Comparison of ENCODE assay signal across 7 cellular contexts in genomic region chr3:189272500-189273119, GRCh38.
DNase-seq lines count a peak whose midpoint lies in the region; ATAC-seq and TF ChIP-seq lines count a peak whose summit lies in the region.

No MANE protein-coding gene starts in this region.

- H3K36me3 Mint-ChIP-seq in T-helper 2 cell treated with Interferon-gamma antibody and Interleukin-4, amounts not matched to agents 5 μg/mL and 100 μg/mL, for 36 hours (ENCODE audit: low read depth): peaks cover 5% of the 10 kb centered on the region
- peaks cover 0 to 8% (median 0%) of the 10 kb centered on the region in 5 donors for H3K36me3 Mint-ChIP-seq in naive thymus-derived CD4-positive, alpha-beta T cell

- H3K27ac ChIP-seq in naive thymus-derived CD4-positive, alpha-beta T cell (ENCODE audit: low read depth, low read length): no peak overlapping the region
- no peak overlapping the region for H3K27ac ChIP-seq in RWPE1

- TF ChIP-seq CTCF in GM12873 (IDR thresholded peaks at IDR 0.05; ENCODE audit: insufficient read depth, low read depth, low read length, missing control alignments) (peak; percentile 56), LNCAP (IDR thresholded peaks at IDR 0.05) (peak; percentile 63), RWPE1 (conservative IDR thresholded peaks at IDR 0.05; ENCODE audit: low read depth) (no peak; the same call in 1 of the 2 replicates)

- intact Hi-C loops in naive thymus-derived CD4-positive, alpha-beta T cell (cut with micrococcal nuclease): loop anchor here (1.0 to 10.0 kb wide), 14 partner anchors 35 to 1534 kb away; partner anchors contain the start of genes CLDN1 (in 1 of the 2) and TP63 (in 1 of the 2)

- H3K4me1 ChIP-seq in naive thymus-derived CD4-positive, alpha-beta T cell (ENCODE audit: control insufficient read depth in 2 of 2, insufficient read depth in 2 of 2, low read length in 2 of 2): peaks cover 0 to 20% of the 10 kb centered on the region in 2 donors

- no peak overlapping the region for H3K4me3 ChIP-seq in naive thymus-derived CD4-positive, alpha-beta T cell (ENCODE audit: low read length)

- H3K4me1 Mint-ChIP-seq in T-helper 2 cell treated with Interferon-gamma antibody and Interleukin-4, amounts not matched to agents 5 μg/mL and 100 μg/mL, for 36 hours (ENCODE audit: low read depth): peaks cover 38% of the 10 kb centered on the region
- peaks cover 17 to 53% (median 35%) of the 10 kb centered on the region in 7 donors for H3K4me1 Mint-ChIP-seq in naive thymus-derived CD4-positive, alpha-beta T cell

- no peak for DNase-seq in T-helper 2 cell treated with Interferon-gamma antibody and Interleukin-4, amounts not matched to agents 5 μg/mL and 100 μg/mL, for 36 hours (ENCODE audit: low spot score)
- DNase-seq in naive thymus-derived CD4-positive, alpha-beta T cell: peak in 5 of 9 donors; percentile 26 to 46 (median 37)
- DNase-seq in T1000 (lab: John Stamatoyannopoulos, UW) (no peak), RWPE1 (ENCODE audit: low spot score) (no peak)

- no peaks in the 10 kb centered on the region for H3K9me3 ChIP-seq in naive thymus-derived CD4-positive, alpha-beta T cell (ENCODE audit: control insufficient read depth in 2 of 3, low read length in 3 of 3)

- POLR2A ChIA-PET in naive thymus-derived CD4-positive, alpha-beta T cell (lab: Charles Lee): interaction anchor here (0.6 to 0.7 kb wide), 2 partner anchors 23 to 680 kb away, joined by 3 to 5 read pairs; no protein-coding TSS in a partner anchor
- POLR2A ChIA-PET in RWPE1 (lab: Yijun Ruan, JAX; ENCODE audit: low non-redundant PET): no interaction called here

- no peaks in the 10 kb centered on the region for H3K27me3 ChIP-seq in naive thymus-derived CD4-positive, alpha-beta T cell (ENCODE audit: control insufficient read depth in 2 of 2, insufficient read depth in 2 of 2, low read length in 2 of 2)

- H3K4me3 Mint-ChIP-seq in T-helper 2 cell treated with Interferon-gamma antibody and Interleukin-4, amounts not matched to agents 5 μg/mL and 100 μg/mL, for 36 hours: peak overlapping the region; percentile 25
- H3K4me3 Mint-ChIP-seq in naive thymus-derived CD4-positive, alpha-beta T cell: peak overlapping the region in 5 of 10 donors; percentile 8 to 73 (median 39)

- no peaks in the 10 kb centered on the region for H3K27me3 Mint-ChIP-seq in T-helper 2 cell treated with Interferon-gamma antibody and Interleukin-4, amounts not matched to agents 5 μg/mL and 100 μg/mL, for 36 hours (ENCODE audit: low read depth)
- no peaks in the 10 kb centered on the region for H3K27me3 Mint-ChIP-seq in naive thymus-derived CD4-positive, alpha-beta T cell

- ATAC-seq in naive thymus-derived CD4-positive, alpha-beta T cell: peak; percentile 55
- ATAC-seq in HG02623 (IDR thresholded peaks at IDR 0.05; ENCODE audit: unreplicated experiment): no peak

- H3K9me3 Mint-ChIP-seq in T-helper 2 cell treated with Interferon-gamma antibody and Interleukin-4, amounts not matched to agents 5 μg/mL and 100 μg/mL, for 36 hours: peaks cover 5% of the 10 kb centered on the region
- H3K9me3 Mint-ChIP-seq in naive thymus-derived CD4-positive, alpha-beta T cell: peaks cover 0 to 7% (median 0%) of the 10 kb centered on the region in 11 donors

- no peaks in the 10 kb centered on the region for H3K36me3 ChIP-seq in naive thymus-derived CD4-positive, alpha-beta T cell (ENCODE audit: control insufficient read depth in 2 of 3, insufficient read depth in 3 of 3, low read length in 3 of 3)

- CTCF ChIA-PET in naive thymus-derived CD4-positive, alpha-beta T cell (lab: Charles Lee): interaction anchor here (0.6 to 2.0 kb wide), 32 partner anchors 9 to 1532 kb away, joined by 3 to 23 read pairs (median 3); partner anchors contain the start of gene CLDN1
- CTCF ChIA-PET in RWPE1 (lab: Yijun Ruan, JAX): interaction anchor here (0.5 to 1.1 kb wide), 4 partner anchors 36 to 586 kb away, joined by 3 read pairs; no protein-coding TSS in a partner anchor

- H3K27ac Mint-ChIP-seq in T-helper 2 cell treated with Interferon-gamma antibody and Interleukin-4, amounts not matched to agents 5 μg/mL and 100 μg/mL, for 36 hours: peak overlapping the region; percentile 78
- peak overlapping the region in 8 of 9 donors; percentile 3 to 79 (median 52) for H3K27ac Mint-ChIP-seq in naive thymus-derived CD4-positive, alpha-beta T cell

Comparison
In these comparisons a context has a peak if more than half of its experiments do, and no peak if none do; other contexts are left out.
1. DNase-seq: peak in naive thymus-derived CD4-positive, alpha-beta T cell (5 of 9); none in T-helper 2 cell treated with Interferon-gamma antibody and Interleukin-4, amounts not matched to agents 5 μg/mL and 100 μg/mL, for 36 hours (single experiment), T1000 (single experiment) and RWPE1 (single experiment).